ENCODE assay signal across 10 cellular contexts in genomic region chr3:184378650-184379374, GRCh38. TPM values are rescaled to one million over a fixed set of nuclear protein-coding genes. Genes with fewer than 3 reads are reported as not detected.
DNase-seq lines count a peak whose midpoint lies in the region; ATAC-seq and TF ChIP-seq lines count a peak whose summit lies in the region.
"Had no signal": no experiment of that assay in that cellular context is flagged by ENCODE, and none has a peak within 500 bp of the region (broad histone marks: within the 10 kb centered on the region; RNA-seq: fewer than 3 reads in every experiment).

No MANE protein-coding gene starts in this region.

- H3K27ac ChIP-seq in heart right ventricle (peak overlapping the region; percentile 50 to 83 (median 70)), esophagus squamous epithelium (peak overlapping the region; percentile 43 to 91 (median 72)), neural progenitor cell (no peak overlapping the region)

- H3K79me2 ChIP-seq in neural progenitor cell (ENCODE audit: low read depth): no peaks in the 10 kb centered on the region

- no peak for TF ChIP-seq POLR2A in esophagus squamous epithelium (IDR thresholded peaks at IDR 0.05)

- H3K9me3 Mint-ChIP-seq in neural progenitor cell: no peaks in the 10 kb centered on the region

- peak overlapping the region; percentile 85 for H3K4me3 Mint-ChIP-seq in neural progenitor cell

- peaks cover 0 to 11% (median 0%) of the 10 kb centered on the region in 9 donors for H3K36me3 ChIP-seq in heart right ventricle
- H3K36me3 ChIP-seq in esophagus squamous epithelium: no peaks in the 10 kb centered on the region
- H3K36me3 ChIP-seq in neural progenitor cell: no peaks in the 10 kb centered on the region
- H3K36me3 ChIP-seq in BE2C: no peaks in the 10 kb centered on the region

- peaks cover 7 to 40% (median 21%) of the 10 kb centered on the region in 9 donors for H3K4me1 ChIP-seq in heart right ventricle
- peaks cover 11 to 34% (median 11%) of the 10 kb centered on the region in 3 donors for H3K4me1 ChIP-seq in esophagus squamous epithelium
- H3K4me1 ChIP-seq in neural progenitor cell: peaks cover 34% of the 10 kb centered on the region
- H3K4me1 ChIP-seq in BE2C: peaks cover 10% of the 10 kb centered on the region

- peaks cover 24% of the 10 kb centered on the region for H3K4me1 Mint-ChIP-seq in neural progenitor cell

- intact Hi-C loops in heart right ventricle (cut with DNase I): loop anchor here in 8 of 10 donors (5.0 to 10.0 kb wide), 5 partner anchors 136 to 406 kb away; no protein-coding TSS in a partner anchor
- intact Hi-C loops in Right ventricle myocardium superior (cut with DNase I): no loop called here
- intact Hi-C loops in esophagus squamous epithelium (cut with DNase I): loop anchor here (10.0 kb wide), 2 partner anchors 136 to 166 kb away; no protein-coding TSS in a partner anchor

- H2AFZ ChIP-seq in neural progenitor cell (replicated peaks): no peak overlapping the region

- H3K9ac ChIP-seq in neural progenitor cell: no peak overlapping the region

- H4K20me1 ChIP-seq in neural progenitor cell (ENCODE audit: low read depth): peaks cover 8% of the 10 kb centered on the region

- no peaks in the 10 kb centered on the region for H3K36me3 Mint-ChIP-seq in neural progenitor cell

- H3K27ac Mint-ChIP-seq in neural progenitor cell: peak overlapping the region; percentile 7

- H3F3A ChIP-seq in neural progenitor cell (ENCODE audit: low read depth): peaks cover 32% of the 10 kb centered on the region

- peaks cover 5 to 74% (median 62%) of the 10 kb centered on the region in 7 donors for H3K27me3 ChIP-seq in heart right ventricle
- peaks cover 0 to 92% (median 4%) of the 10 kb centered on the region in 4 donors for H3K27me3 ChIP-seq in esophagus squamous epithelium
- H3K27me3 ChIP-seq in neural progenitor cell: peaks cover 49% of the 10 kb centered on the region
- H3K27me3 ChIP-seq in BE2C: peaks cover 79% of the 10 kb centered on the region

- H3K4me3 ChIP-seq in heart right ventricle (peak overlapping the region in 7 of 10 donors; percentile 13 to 57 (median 44)), esophagus squamous epithelium (peak overlapping the region in 2 of 4 donors; percentile 55 to 80), neural progenitor cell (peak overlapping the region; percentile 48), BE2C (ENCODE audit: low read depth, low read length) (no peak overlapping the region)

- ATAC-seq in heart right ventricle (peak in 5 of 8 donors; percentile 1 to 32 (median 10)), Right ventricle myocardium superior (ENCODE audit: poor library complexity) (no peak), HG02623 (IDR thresholded peaks at IDR 0.05; ENCODE audit: unreplicated experiment) (no peak)
- ATAC-seq: left colon had no signal

- no peak for TF ChIP-seq CTCF in heart right ventricle (IDR thresholded peaks at IDR 0.05)
- TF ChIP-seq CTCF in esophagus squamous epithelium (IDR thresholded peaks at IDR 0.05): no peak
- TF ChIP-seq CTCF in neural progenitor cell (IDR thresholded peaks at IDR 0.05): no peak
- no peak for TF ChIP-seq CTCF in BE2C (IDR thresholded peaks at IDR 0.05; ENCODE audit: low read depth, low read length)

- H3K27me3 Mint-ChIP-seq in neural progenitor cell (ENCODE audit: insufficient read depth, low read depth): peaks cover 35% of the 10 kb centered on the region

- peak overlapping the region; percentile 72 for H3K4me2 ChIP-seq in neural progenitor cell

- H3K9me3 ChIP-seq in heart right ventricle (no peaks in the 10 kb centered on the region), esophagus squamous epithelium (no peaks in the 10 kb centered on the region), neural progenitor cell (ENCODE audit: low read depth) (no peaks in the 10 kb centered on the region), BE2C (no peaks in the 10 kb centered on the region)

- WGBS in heart right ventricle, 2 donors: 67 to 71% methylated on average over 10 of the region's 10 CpGs
- 73 to 81% methylated on average over 5 to 10 of the region's 10 CpGs for WGBS in esophagus squamous epithelium, 2 donors

- DNase-seq in heart right ventricle (no peak), Right ventricle myocardium superior (no peak), esophagus squamous epithelium (lab: John Stamatoyannopoulos, UW) (no peak), neural progenitor cell (ENCODE audit: low spot score) (no peak), mucosa of gallbladder (ENCODE audit: low spot score) (no peak), inferior parietal cortex (ENCODE audit: extremely low spot score) (no peak), BE2C (no peak)
- DNase-seq: COR-L47, left colon had no signal

RNA-seq across cellular contexts. Expression of gene THPO, which starts 0.8 kb away (rescaled TPM):
- total RNA-seq in heart right ventricle (1 to 10 TPM in 2 of 10 donors, under 1 TPM in 5, not detected in 3; 0.16 to 1.3 (median 0.56) TPM), Right ventricle myocardium superior (0.11 TPM), esophagus squamous epithelium (under 1 TPM in 1 of 4 donors, not detected in 3; 0.57 TPM), neural progenitor cell (ENCODE audit: low replicate concordance) (0.31 and 2.3 TPM in 2 replicates), mucosa of gallbladder (0.29 TPM)
- 1 to 10 TPM in 1 of 2 donors, under 1 TPM in 1; 0.30 to 1.0 TPM for polyA plus RNA-seq in heart right ventricle
- not detected for polyA plus RNA-seq in BE2C (2012; ENCODE audit: insufficient read depth, insufficient read length, low read depth)
- total RNA-seq: left colon had no signal

RNA-seq across cellular contexts. Expression of gene CHRD, which starts 1.0 kb away (rescaled TPM):
- 10 to 100 TPM in 1 of 10 donors, 1 to 10 TPM in 9; 1.4 to 10.9 (median 3.7) TPM for total RNA-seq in heart right ventricle
- polyA plus RNA-seq in heart right ventricle: 10 to 100 TPM in 1 of 2 donors, 1 to 10 TPM in 1; 7.5 to 17.3 TPM
- total RNA-seq in Right ventricle myocardium superior: 7.8 TPM
- total RNA-seq in esophagus squamous epithelium: 10 to 100 TPM in 1 of 4 donors, 1 to 10 TPM in 1, under 1 TPM in 2; 0.11 to 10.7 (median 2.8) TPM
- total RNA-seq in neural progenitor cell (ENCODE audit: low replicate concordance): 2.3 and 6.8 TPM in 2 replicates
- 6.5 TPM for total RNA-seq in mucosa of gallbladder
- not detected for polyA plus RNA-seq in BE2C (2012; ENCODE audit: insufficient read depth, insufficient read length, low read depth)

RNA-seq across cellular contexts. Expression of gene POLR2H, which starts 17.3 kb away (rescaled TPM):
- total RNA-seq in heart right ventricle (10 to 100 TPM; 17.4 to 31.0 (median 22.9) TPM), Right ventricle myocardium superior (19.9 TPM), esophagus squamous epithelium (10 to 100 TPM; 49.5 to 98.5 (median 64.9) TPM), neural progenitor cell (ENCODE audit: low replicate concordance) (128 and 173 TPM in 2 replicates), mucosa of gallbladder (107 TPM)
- 10 to 100 TPM; 55.1 to 63.7 TPM for polyA plus RNA-seq in heart right ventricle
- 242 TPM for polyA plus RNA-seq in BE2C (2012; ENCODE audit: insufficient read depth, insufficient read length, low read depth)

RNA-seq across cellular contexts. Expression of gene CLCN2, which starts 17.4 kb away (rescaled TPM):
- total RNA-seq in heart right ventricle (1 to 10 TPM; 1.3 to 3.0 (median 2.4) TPM), Right ventricle myocardium superior (1.9 TPM), esophagus squamous epithelium (1 to 10 TPM; 2.1 to 4.2 (median 3.0) TPM), neural progenitor cell (ENCODE audit: low replicate concordance) (16.5 and 38.2 TPM in 2 replicates), mucosa of gallbladder (104 TPM)
- polyA plus RNA-seq in heart right ventricle: 1 to 10 TPM; 1.6 to 8.4 TPM
- 12.2 TPM for polyA plus RNA-seq in BE2C (2012; ENCODE audit: insufficient read depth, insufficient read length, low read depth)

RNA-seq across cellular contexts. Expression of gene FAM131A, which starts 41.4 kb away (rescaled TPM):
- total RNA-seq in heart right ventricle: 10 to 100 TPM; 23.0 to 36.5 (median 26.7) TPM
- 10 to 100 TPM; 21.6 to 32.5 TPM for polyA plus RNA-seq in heart right ventricle
- total RNA-seq in Right ventricle myocardium superior: 36.3 TPM
- 10 to 100 TPM in 2 of 4 donors, 1 to 10 TPM in 2; 7.4 to 20.2 (median 10.4) TPM for total RNA-seq in esophagus squamous epithelium
- total RNA-seq in neural progenitor cell (ENCODE audit: low replicate concordance): 17.2 and 37.7 TPM in 2 replicates
- total RNA-seq in mucosa of gallbladder: 41.5 TPM
- polyA plus RNA-seq in BE2C (2012; ENCODE audit: insufficient read depth, insufficient read length, low read depth): 36.2 TPM

Comparison
In these comparisons a context has a peak if more than half of its experiments do, and no peak if none do; other contexts are left out.
1. ATAC-seq: peak in heart right ventricle (5 of 8); none in Right ventricle myocardium superior (single experiment) and HG02623 (single experiment).